ENCODE assay signal across 34 cellular contexts in genomic region chr5:101937041-101937440, GRCh38.
"Had no signal": no experiment of that assay in that cellular context is flagged by ENCODE, and none has a peak within 500 bp of the region (broad histone marks: within the 10 kb centered on the region; RNA-seq: fewer than 3 reads in every experiment).

No MANE protein-coding gene starts in this region.

- H3K36me3 ChIP-seq: MG63 had no signal

- H3K27me3 ChIP-seq: MG63 had no signal

- DNase-seq: Karpas-422, Kasumi-1, MG63, MM.1S, MV-4-11, NCI-H1048, NCI-H1092, NCI-H1092 treated with DMSO at 0.1 percent for 48 hours, NCI-H1105, NCI-H1105 treated with DMSO at 0.1 percent for 48 hours, NCI-H1417, NCI-H1417 treated with DMSO at 0.1 percent for 48 hours, NCI-H1436, NCI-H1436 treated with DMSO at 0.1 percent for 48 hours, NCI-H146, NCI-H1694, NCI-H1694 treated with DMSO at 0.1 percent for 48 hours, NCI-H187, NCI-H187 treated with DMSO at 0.1 percent for 48 hours, NCI-H1930, NCI-H2029, NCI-H2029 treated with DMSO at 0.1 percent for 48 hours, NCI-H2081, NCI-H2081 treated with DMSO at 0.1 percent for 48 hours, NCI-H2107, NCI-H2171, NCI-H2171 treated with DMSO at 0.1 percent for 48 hours, NCI-H2227 treated with DMSO at 0.1 percent for 48 hours, NCI-H226, NCI-H345, NCI-H446, NCI-H446 treated with DMSO at 0.1 percent for 48 hours, NCI-H510A had no signal

- H3K9ac ChIP-seq: KMS-11 had no signal

- H3K4me3 ChIP-seq: MG63 had no signal

- H3K4me2 ChIP-seq: KMS-11 had no signal

- H3K9me3 ChIP-seq: MG63 had no signal

- H3K27ac ChIP-seq: KMS-11 had no signal
